In the genomic region with DNA sequence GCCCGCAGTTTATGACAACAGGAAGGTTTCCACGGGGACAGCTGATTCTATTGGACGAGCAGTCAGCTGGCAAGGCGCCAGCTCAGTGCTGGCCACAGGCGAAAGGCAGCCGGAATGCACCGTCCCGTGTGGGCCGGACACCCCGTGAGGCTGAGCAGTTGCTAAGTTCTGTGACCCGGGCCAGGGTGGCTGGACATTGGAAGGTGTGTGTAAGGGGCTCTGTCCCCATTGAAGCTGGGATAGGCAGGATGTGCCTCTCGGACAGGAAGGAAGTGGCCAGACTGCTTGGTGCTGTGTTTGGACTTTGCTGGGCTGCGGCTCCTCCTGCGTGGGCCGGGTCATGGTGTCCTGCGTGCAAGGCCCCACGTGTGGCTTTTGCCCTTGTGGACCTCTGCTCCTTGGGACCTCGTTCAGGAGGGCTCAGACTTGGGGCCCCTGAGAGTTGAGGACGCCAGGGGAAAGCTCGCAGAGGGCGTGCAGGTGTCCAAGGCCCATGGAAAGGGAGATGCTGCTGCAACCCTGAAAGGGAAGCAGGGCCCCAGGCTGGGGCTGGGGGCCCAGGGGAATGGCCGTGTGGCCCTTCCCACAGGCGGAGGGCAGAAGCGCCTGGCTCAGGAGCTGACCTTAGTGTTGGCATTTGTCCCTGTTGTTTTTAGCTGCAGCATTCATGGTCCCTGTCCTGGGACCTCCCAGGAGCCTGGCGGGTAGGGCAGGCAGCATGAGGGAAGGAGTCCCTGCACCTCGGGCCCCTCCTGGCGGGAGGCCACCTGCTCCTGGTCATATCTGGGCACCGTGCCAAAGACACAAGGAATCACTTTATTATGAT, we compare ENCODE assay signal across 8 cellular contexts. TPM values are rescaled to one million over a fixed set of nuclear protein-coding genes. Genes with fewer than 3 reads are reported as not detected.
DNase-seq lines count a peak whose midpoint lies in the region; ATAC-seq and TF ChIP-seq lines count a peak whose summit lies in the region.

No MANE protein-coding gene starts in this region.

- H3K27me3 ChIP-seq in NT2/D1 (ENCODE audit: insufficient read depth, insufficient read length) (no peaks in the 10 kb centered on the region), osteoblast (ENCODE audit: insufficient read depth, low read length) (no peaks in the 10 kb centered on the region)

- no peak for ATAC-seq in activated CD8-positive, alpha-beta T cell treated with anti-CD3 and anti-CD28 coated beads, Interleukin-2, amount 10 ng/mL, durations not matched to agents 7 days and 5 days
- ATAC-seq in HG03135 (IDR thresholded peaks at IDR 0.05; ENCODE audit: unreplicated experiment), result no peak

- H3K4me3 ChIP-seq in NT2/D1 (ENCODE audit: insufficient read length, low read depth), result no peak overlapping the region
- H3K4me3 ChIP-seq in fibroblast of mammary gland (ENCODE audit: control insufficient read depth, low read depth, low read length), result no peak overlapping the region
- H3K4me3 ChIP-seq in osteoblast (ENCODE audit: insufficient read depth, low read length), result peak overlapping the region; percentile 14

- H3K79me2 ChIP-seq in osteoblast (ENCODE audit: insufficient read depth, low read length), result peaks cover 88% of the 10 kb centered on the region

- no peaks in the 10 kb centered on the region for H3K9me3 Mint-ChIP-seq in activated CD8-positive, alpha-beta T cell treated with anti-CD3 and anti-CD28 coated beads, Interleukin-2, amount 10 ng/mL, durations not matched to agents 7 days and 5 days (ENCODE audit: insufficient read depth)

- H4K20me1 ChIP-seq in osteoblast (ENCODE audit: insufficient read depth, low read length), result peaks cover 56% of the 10 kb centered on the region

- CTCF ChIA-PET in activated CD8-positive, alpha-beta T cell treated with anti-CD3 and anti-CD28 coated beads, Interleukin-2, amount 10 ng/mL, durations not matched to agents 7 days and 5 days (lab: Charles Lee), result interaction anchor here (1.3 kb wide), 1 partner anchor 21 kb away, joined by 3 read pairs; no protein-coding TSS in a partner anchor

- H3K4me3 Mint-ChIP-seq in activated CD8-positive, alpha-beta T cell treated with anti-CD3 and anti-CD28 coated beads, Interleukin-2, amount 10 ng/mL, durations not matched to agents 7 days and 5 days, result no peak overlapping the region

- TF ChIP-seq CTCF in fibroblast of mammary gland (conservative IDR thresholded peaks at IDR 0.05; ENCODE audit: control insufficient read depth, insufficient read depth, low read depth, low read length), result no peak
- no peak for TF ChIP-seq CTCF in osteoblast (IDR thresholded peaks at IDR 0.05; ENCODE audit: extremely low read depth, low read depth, low read length)
- TF ChIP-seq CTCF in GM13976 (IDR thresholded peaks at IDR 0.05; ENCODE audit: borderline replicate concordance, control extremely low read depth, extremely low read depth, insufficient read depth, missing control alignments), result no peak

- H3K9ac ChIP-seq in NT2/D1 (ENCODE audit: insufficient read length, low read depth), result peak overlapping the region; percentile 4

- H3K4me1 ChIP-seq in NT2/D1 (ENCODE audit: insufficient read depth, insufficient read length), result peaks cover 61% of the 10 kb centered on the region
- peaks cover 28% of the 10 kb centered on the region for H3K4me1 ChIP-seq in osteoblast (ENCODE audit: insufficient read depth, low read length)

- no peaks in the 10 kb centered on the region for H3K9me3 ChIP-seq in NT2/D1 (ENCODE audit: insufficient read depth, low read length)
- H3K9me3 ChIP-seq in osteoblast (ENCODE audit: low read depth, low read length), result no peaks in the 10 kb centered on the region

- H3K36me3 ChIP-seq in NT2/D1 (ENCODE audit: insufficient read depth, insufficient read length, low read length) (peaks cover 31% of the 10 kb centered on the region), osteoblast (ENCODE audit: insufficient read depth, low read length) (no peaks in the 10 kb centered on the region)

- peaks cover 7% of the 10 kb centered on the region for H3K27me3 Mint-ChIP-seq in activated CD8-positive, alpha-beta T cell treated with anti-CD3 and anti-CD28 coated beads, Interleukin-2, amount 10 ng/mL, durations not matched to agents 7 days and 5 days (ENCODE audit: low read depth)

- in situ Hi-C loops in GM13976 (cut with MboI; ENCODE audit: low sequenced_read_pairs, unreplicated experiment), result no loop called here

- H3K27ac Mint-ChIP-seq in activated CD8-positive, alpha-beta T cell treated with anti-CD3 and anti-CD28 coated beads, Interleukin-2, amount 10 ng/mL, durations not matched to agents 7 days and 5 days, result no peak overlapping the region

- peak overlapping the region; percentile 58 for H3K4me2 ChIP-seq in osteoblast (ENCODE audit: insufficient read depth, low read length)

- H2AFZ ChIP-seq in osteoblast (ENCODE audit: low read length), result peak overlapping the region; percentile 45

- DNase-seq in COLO668 (lab: John Stamatoyannopoulos, UW; ENCODE audit: unreplicated experiment), result peak; percentile 84
- no peak for DNase-seq in NT2/D1 (ENCODE audit: low read depth, low spot score)
- DNase-seq in fibroblast of mammary gland (ENCODE audit: low read depth), result peak; percentile 60
- DNase-seq in osteoblast (ENCODE audit: insufficient read length, low spot score, missing footprints), result peak; percentile 98
- no peak for DNase-seq in GM13976 (ENCODE audit: low spot score)
- no peak for DNase-seq in GDM1 (lab: John Stamatoyannopoulos, UW)
- DNase-seq in activated CD8-positive, alpha-beta T cell treated with anti-CD3 and anti-CD28 coated beads, Interleukin-2, amount 10 ng/mL, durations not matched to agents 7 days and 5 days, result no peak

- peaks cover 15% of the 10 kb centered on the region for H3K4me1 Mint-ChIP-seq in activated CD8-positive, alpha-beta T cell treated with anti-CD3 and anti-CD28 coated beads, Interleukin-2, amount 10 ng/mL, durations not matched to agents 7 days and 5 days (ENCODE audit: low read depth)

- no peaks in the 10 kb centered on the region for H3K36me3 Mint-ChIP-seq in activated CD8-positive, alpha-beta T cell treated with anti-CD3 and anti-CD28 coated beads, Interleukin-2, amount 10 ng/mL, durations not matched to agents 7 days and 5 days (ENCODE audit: low read depth)

- POLR2A ChIA-PET in activated CD8-positive, alpha-beta T cell treated with anti-CD3 and anti-CD28 coated beads, Interleukin-2, amount 10 ng/mL, durations not matched to agents 7 days and 5 days (lab: Charles Lee), result no interaction called here

- peak overlapping the region; percentile 58 for H3K27ac ChIP-seq in osteoblast (ENCODE audit: low read depth, low read length)

RNA-seq across cellular contexts. Expression of gene BAIAP2, which starts 10.0 kb away (rescaled TPM):
- total RNA-seq in osteoblast, result 15.6 and 19.4 TPM in 2 replicates
- 1 to 10 TPM; 5.0 to 5.8 TPM for total RNA-seq in activated CD8-positive, alpha-beta T cell treated with anti-CD3 and anti-CD28 coated beads, Interleukin-2, amount 10 ng/mL, durations not matched to agents 7 days and 5 days

RNA-seq across cellular contexts. Expression of gene CHMP6, which starts 53.3 kb away (rescaled TPM):
- 21.4 and 21.8 TPM in 2 replicates for total RNA-seq in osteoblast
- total RNA-seq in activated CD8-positive, alpha-beta T cell treated with anti-CD3 and anti-CD28 coated beads, Interleukin-2, amount 10 ng/mL, durations not matched to agents 7 days and 5 days, result 10 to 100 TPM; 32.4 to 35.5 TPM

Comparison
In these comparisons a context has a peak if more than half of its experiments do, and no peak if none do; other contexts are left out.
1. DNase-seq: peak in COLO668 (single experiment), fibroblast of mammary gland (single experiment) and osteoblast (single experiment); none in NT2/D1 (single experiment), GM13976 (single experiment), GDM1 (single experiment) and activated CD8-positive, alpha-beta T cell treated with anti-CD3 and anti-CD28 coated beads, Interleukin-2, amount 10 ng/mL, durations not matched to agents 7 days and 5 days (single experiment).